Comparison of ENCODE assay signal across 1 cellular context in genomic region chr6:29964904-29965872, GRCh38.
TF ChIP-seq lines count a peak whose summit lies in the region.

No MANE protein-coding gene starts in this region.

TF ChIP-seq in HepG2, 621 proteins besides CTCF, POLR2A, EP300 and RAD21 (continued from another document and continues in another):
- TF ChIP-seq ZNF687 (CRISPR knock-in tag; IDR thresholded peaks at IDR 0.05) = peak; percentile 34; the same call in 1 of the 2 replicates
- no peak for TF ChIP-seq THAP7 (CRISPR knock-in tag; IDR thresholded peaks at IDR 0.05)
- TF ChIP-seq ZNF557 (CRISPR knock-in tag; IDR thresholded peaks at IDR 0.05) = no peak
- no peak for TF ChIP-seq ISL2 (CRISPR knock-in tag; IDR thresholded peaks at IDR 0.05)
- TF ChIP-seq ZFX (CRISPR knock-in tag; IDR thresholded peaks at IDR 0.05; ENCODE audit: low read depth) = no peak
- no peak for TF ChIP-seq ZNF281 (CRISPR knock-in tag; IDR thresholded peaks at IDR 0.05; ENCODE audit: borderline replicate concordance)
- TF ChIP-seq EHMT2 (IDR thresholded peaks at IDR 0.05; ENCODE audit: borderline replicate concordance, low read depth, low read length) = no peak
- no peak for TF ChIP-seq ZFP62 (CRISPR knock-in tag; IDR thresholded peaks at IDR 0.05)
- no peak; the same call in 1 of the 2 replicates for TF ChIP-seq ZBTB40 (IDR thresholded peaks at IDR 0.05)
- TF ChIP-seq ZBTB40 (CRISPR knock-in tag; IDR thresholded peaks at IDR 0.05) = peak; percentile 82; the same call in 1 of the 2 replicates
- TF ChIP-seq GABPB1 (CRISPR knock-in tag; IDR thresholded peaks at IDR 0.05) = peak; percentile 73
- TF ChIP-seq ZNF543 (CRISPR knock-in tag; IDR thresholded peaks at IDR 0.05) = no peak
- TF ChIP-seq KDM2A (CRISPR knock-in tag; IDR thresholded peaks at IDR 0.05; ENCODE audit: borderline replicate concordance, low read depth) = peak; percentile 87
- no peak for TF ChIP-seq ZNF253 (CRISPR knock-in tag; IDR thresholded peaks at IDR 0.05; ENCODE audit: borderline replicate concordance)
- TF ChIP-seq RBFOX2 (IDR thresholded peaks at IDR 0.05; ENCODE audit: low read depth, low read length) = peak; percentile 55
- peak in 1 of 2 experiments; percentile 19; a peak in 1 of 4 replicates for TF ChIP-seq NR2F1 (CRISPR knock-in tag; IDR thresholded peaks at IDR 0.05)
- no peak for TF ChIP-seq ZSCAN20 (CRISPR knock-in tag; IDR thresholded peaks at IDR 0.05; ENCODE audit: borderline replicate concordance)
- no peak for TF ChIP-seq AKNA (CRISPR knock-in tag; IDR thresholded peaks at IDR 0.05; ENCODE audit: borderline replicate concordance)
- no peak for TF ChIP-seq RFX1 (IDR thresholded peaks at IDR 0.05)
- TF ChIP-seq STAT5B (CRISPR knock-in tag; IDR thresholded peaks at IDR 0.05) = no peak
- peak; percentile 49; the same call in 1 of the 2 replicates for TF ChIP-seq TFDP1 (CRISPR knock-in tag; IDR thresholded peaks at IDR 0.05; ENCODE audit: borderline replicate concordance)
- peak; percentile 79 for TF ChIP-seq ZNF335 (CRISPR knock-in tag; IDR thresholded peaks at IDR 0.05)
- TF ChIP-seq KMT2A (CRISPR knock-in tag; IDR thresholded peaks at IDR 0.05) = peak; percentile 88
- no peak for TF ChIP-seq TBP (CRISPR knock-in tag; IDR thresholded peaks at IDR 0.05)
- TF ChIP-seq XRCC5 (optimal IDR thresholded peaks at IDR 0.05; ENCODE audit: low read length) = peak; percentile 69
- TF ChIP-seq TERF1 (CRISPR knock-in tag; IDR thresholded peaks at IDR 0.05) = no peak
- no peak for TF ChIP-seq DNMT1 (CRISPR knock-in tag; IDR thresholded peaks at IDR 0.05)
